In the genomic region with DNA sequence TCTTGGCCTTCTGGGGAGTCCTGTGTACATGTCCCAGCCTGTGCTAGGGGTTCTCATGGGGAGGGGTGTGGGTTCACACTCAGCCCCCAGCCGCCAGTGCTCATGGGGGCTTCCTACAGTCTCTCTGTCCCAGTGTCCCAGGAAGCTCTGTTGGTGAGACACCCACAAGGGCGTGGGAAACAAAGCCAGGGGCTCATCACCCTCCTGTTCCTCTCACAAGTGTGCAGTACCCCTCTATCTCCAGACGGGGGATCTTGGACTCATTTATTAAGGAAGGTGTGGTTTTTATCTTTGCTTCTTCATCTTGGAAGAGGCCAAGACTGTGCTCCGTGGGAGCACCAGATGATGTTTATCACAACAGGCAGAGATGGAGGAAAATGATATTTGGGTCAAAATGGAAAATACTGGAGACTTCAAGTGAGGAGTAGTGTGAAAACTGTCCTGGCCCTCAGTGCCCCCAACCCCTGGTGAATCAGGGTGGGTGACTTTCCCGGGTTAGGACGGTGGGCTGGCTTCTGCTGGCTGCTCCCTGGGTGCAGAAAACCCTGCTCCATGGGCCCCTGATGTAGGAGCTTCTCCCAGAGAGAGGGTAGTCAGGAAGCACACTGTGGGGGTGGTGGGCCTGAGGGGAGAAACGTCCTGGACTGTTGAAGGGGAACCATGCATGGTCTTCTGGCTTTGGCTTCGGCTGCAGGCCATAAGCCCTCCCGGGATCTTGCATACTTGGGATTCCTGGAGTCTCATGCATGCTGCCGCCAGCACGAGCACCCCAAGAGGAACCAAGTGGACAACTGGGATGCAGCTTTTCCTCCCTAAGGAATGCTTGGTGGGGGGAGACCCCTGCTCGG, we compare ENCODE assay signal across 10 cellular contexts. TPM values are rescaled to one million over a fixed set of nuclear protein-coding genes. Genes with fewer than 3 reads are reported as not detected.
A peak's percentile ranks its signal among the peaks of the same experiment; 100 is the strongest.
DNase-seq lines count a peak whose midpoint lies in the region; ATAC-seq, FAIRE-seq and TF ChIP-seq lines count a peak whose summit lies in the region.
"Had no signal": no experiment of that assay in that cellular context is flagged by ENCODE, and none has a peak within 500 bp of the region (broad histone marks: within the 10 kb centered on the region; RNA-seq: fewer than 3 reads in every experiment).

No MANE protein-coding gene starts in this region.

- H3K79me2 ChIP-seq in H1 (ENCODE audit: control insufficient read depth in 1 of 2, insufficient read depth in 2 of 2, low read length in 2 of 2) = no peaks in the 10 kb centered on the region

- H4K91ac ChIP-seq in H1 (replicated peaks; ENCODE audit: insufficient read length, low read length) = no peak overlapping the region

- peaks cover 51% of the 10 kb centered on the region for H3K27me3 Mint-ChIP-seq in activated CD4-positive, alpha-beta T cell treated with anti-CD3 and anti-CD28 coated beads for 36 hours

- 0 out of 2 replicates have a peak overlapping the region, but pooled peaks have one; percentile 60 for H3K18ac ChIP-seq in H1 (ENCODE audit: extremely low read depth, low read length)

- H3K9me3 ChIP-seq in H1 (ENCODE audit: insufficient read depth in 2 of 2, low read depth in 1 of 2, low read length in 1 of 2) (no peaks in the 10 kb centered on the region), skeletal muscle satellite cell (replicated peaks; ENCODE audit: low read length) (no peaks in the 10 kb centered on the region), sigmoid colon (no peaks in the 10 kb centered on the region)

- peak; percentile 41 to 49 for TF ChIP-seq RAD21 in H1 (IDR thresholded peaks at IDR 0.05 in 1 of 2, conservative IDR thresholded peaks at IDR 0.05 in 1 of 2; ENCODE audit: low read depth in 2 of 2, low read length in 2 of 2)

- no peak overlapping the region for H3K23ac ChIP-seq in H1 (ENCODE audit: insufficient read length)

- TF ChIP-seq CTCF in H1 (IDR thresholded peaks at IDR 0.05; ENCODE audit: control extremely low read depth in 1 of 3, insufficient read depth in 1 of 3, low read depth in 1 of 3, low read length in 3 of 3) (peak in 2 of 3 experiments; percentile 38 to 42; a peak in 2 of 4 replicates), sigmoid colon (IDR thresholded peaks at IDR 0.05) (no peak)

- no peaks in the 10 kb centered on the region for H3K9me3 Mint-ChIP-seq in activated CD4-positive, alpha-beta T cell treated with anti-CD3 and anti-CD28 coated beads for 36 hours (ENCODE audit: low read depth)

- H3K56ac ChIP-seq in H1 (replicated peaks; ENCODE audit: insufficient read length, low read depth, low read length) = no peak overlapping the region

- H2AK5ac ChIP-seq in H1 (ENCODE audit: low read depth, low read length) = no peak overlapping the region

- H2BK20ac ChIP-seq in H1 (ENCODE audit: low read length) = peak overlapping the region; percentile 6; the same call in 1 of the 2 replicates

- ATAC-seq in activated CD4-positive, alpha-beta T cell treated with anti-CD3 and anti-CD28 coated beads for 36 hours = peak; percentile 63
- ATAC-seq in HG03378 (IDR thresholded peaks at IDR 0.05; ENCODE audit: unreplicated experiment) = no peak
- ATAC-seq in left cardiac atrium = no peak

- H3K79me1 ChIP-seq in H1 (ENCODE audit: low read depth, low read length) = no peaks in the 10 kb centered on the region

- H4K5ac ChIP-seq in H1 (ENCODE audit: insufficient read length, low read depth, low read length) = no peak overlapping the region

- peak overlapping the region; percentile 38; the same call in 1 of the 2 replicates for H2AFZ ChIP-seq in H1 (ENCODE audit: low read length)

- H3K4me1 ChIP-seq in H1 (replicated peaks in 1 of 4; ENCODE audit: control insufficient read depth in 3 of 4, insufficient read depth in 4 of 4, low read length in 3 of 4) (peaks cover 0 to 10% (median 3%) of the 10 kb centered on the region in 4 experiments; a peak in 3 of 7 replicates), skeletal muscle satellite cell (ENCODE audit: control insufficient read depth, insufficient read depth, low read length) (peaks cover 9% of the 10 kb centered on the region), sigmoid colon (no peaks in the 10 kb centered on the region)

- H4K8ac ChIP-seq in H1 (ENCODE audit: extremely low read depth, insufficient read depth, low read length) = 0 out of 2 replicates have a peak overlapping the region, but pooled peaks have one; percentile 60

- H3K4me3 ChIP-seq in H1 (ENCODE audit: extremely low read depth in 1 of 4, insufficient read depth in 2 of 4, low read depth in 3 of 4, low read length in 4 of 4) (no peak overlapping the region), skeletal muscle satellite cell (ENCODE audit: low read length) (no peak overlapping the region), sigmoid colon (no peak overlapping the region)

- H3K9ac ChIP-seq in H1 (replicated peaks in 1 of 4; ENCODE audit: extremely low read depth in 1 of 4, low read depth in 3 of 4, low read length in 3 of 4) (no peak overlapping the region), skeletal muscle satellite cell (ENCODE audit: low read depth, low read length) (no peak overlapping the region)

- no peak overlapping the region; the same call in 1 of the 2 replicates for H2BK5ac ChIP-seq in H1 (ENCODE audit: low read depth, low read length)

- FAIRE-seq in H1 (lab: Jason Lieb, UNC) = no peak
- FAIRE-seq: bronchial epithelial cell had no signal

- H2BK120ac ChIP-seq in H1 (replicated peaks; ENCODE audit: low read depth, low read length) = no peak overlapping the region

- no peak overlapping the region for H3K4me3 Mint-ChIP-seq in activated CD4-positive, alpha-beta T cell treated with anti-CD3 and anti-CD28 coated beads for 36 hours

- WGBS in H1 (ENCODE audit: extremely low coverage in 1 of 2, insufficient coverage in 1 of 2, insufficient read length in 1 of 2, insufficient replicate concordance in 2 of 2, low coverage in 1 of 2, low lambda C conversion rate in 2 of 2, missing lambda C conversion rate in 1 of 2), 2 experiments = 79% methylated on average over 12 of the region's 12 CpGs; no CpG with 5 or more reads in 1 of the 2 experiments
- 60 to 66% methylated on average over 12 of the region's 12 CpGs for WGBS in sigmoid colon, 2 donors

- no peaks in the 10 kb centered on the region; a peak in 1 of 7 replicates for H3K27me3 ChIP-seq in H1 (replicated peaks in 1 of 4; ENCODE audit: control insufficient read depth in 3 of 4, extremely low read depth in 1 of 4, insufficient read depth in 3 of 4, low read length in 3 of 4)
- no peaks in the 10 kb centered on the region for H3K27me3 ChIP-seq in skeletal muscle satellite cell (ENCODE audit: control insufficient read depth, insufficient read depth, low read length)
- peaks cover 0 to 14% (median 6%) of the 10 kb centered on the region in 3 donors for H3K27me3 ChIP-seq in sigmoid colon

- CTCF ChIA-PET in activated CD4-positive, alpha-beta T cell treated with anti-CD3 and anti-CD28 coated beads for 36 hours (lab: Charles Lee) = no interaction called here
- CTCF ChIA-PET in H1 (lab: Charles Lee; ENCODE audit: partially characterized antibody) = interaction anchor here (1.0 to 4.7 kb wide), 14 partner anchors 10 to 286 kb away, joined by 3 to 41 read pairs (median 4); a partner anchor contains a TSS

- H3K4me1 Mint-ChIP-seq in activated CD4-positive, alpha-beta T cell treated with anti-CD3 and anti-CD28 coated beads for 36 hours = no peaks in the 10 kb centered on the region

- intact Hi-C loops in activated CD4-positive, alpha-beta T cell treated with anti-CD3 and anti-CD28 coated beads for 36 hours (cut with DNase I, micrococcal nuclease) = no loop called here
- intact Hi-C loops in left cardiac atrium (cut with DNase I) = no loop called here
- intact Hi-C loops in sigmoid colon (cut with DNase I) = no loop called here

- H3K23me2 ChIP-seq in H1 (ENCODE audit: low read depth, low read length) = no peaks in the 10 kb centered on the region

- H3K36me3 ChIP-seq in H1 (ENCODE audit: control insufficient read depth in 2 of 4, insufficient read depth in 4 of 4, low read length in 3 of 4) = no peaks in the 10 kb centered on the region
- H3K36me3 ChIP-seq in skeletal muscle satellite cell (ENCODE audit: insufficient read depth, low read length) = peaks cover 13% of the 10 kb centered on the region
- no peaks in the 10 kb centered on the region for H3K36me3 ChIP-seq in sigmoid colon

- TF ChIP-seq POLR2A in H1 (IDR thresholded peaks at IDR 0.05; ENCODE audit: control extremely low read depth in 1 of 2, low read depth in 2 of 2, low read length in 2 of 2) (no peak), sigmoid colon (IDR thresholded peaks at IDR 0.05) (no peak)

- DNase-seq in activated CD4-positive, alpha-beta T cell treated with anti-CD3 and anti-CD28 coated beads for 36 hours = peak; percentile 16
- no peak for DNase-seq in activated CD4-positive, alpha-beta T cell treated with anti-CD3 and anti-CD28 coated beads for 4 hours
- DNase-seq in NAMALWA (ENCODE audit: low spot score) (peak; percentile 72), H1 (ENCODE audit: low read depth in 1 of 2, low spot score in 2 of 2) (no peak), left cardiac atrium (no peak), sigmoid colon (no peak)
- DNase-seq: NCI-H2029 had no signal

- H3K27ac ChIP-seq in H1 (ENCODE audit: low read depth, low read length) (no peak overlapping the region), sigmoid colon (no peak overlapping the region)

- H3K14ac ChIP-seq in H1 (ENCODE audit: insufficient read length) = no peak overlapping the region

- H3K36me3 Mint-ChIP-seq in activated CD4-positive, alpha-beta T cell treated with anti-CD3 and anti-CD28 coated beads for 36 hours (ENCODE audit: low read depth) = no peaks in the 10 kb centered on the region

- no peak overlapping the region for H3K4ac ChIP-seq in H1 (replicated peaks; ENCODE audit: insufficient read length, low read depth, low read length)

- H3K4me2 ChIP-seq in H1 (ENCODE audit: insufficient read depth in 1 of 2, low read depth in 2 of 2, low read length in 2 of 2) (peak overlapping the region in 1 of 2 experiments; percentile 9; a peak in 1 of 4 replicates), skeletal muscle satellite cell (ENCODE audit: low read length) (peak overlapping the region; percentile 29)

- H2BK15ac ChIP-seq in H1 (ENCODE audit: low read length) = no peak overlapping the region

- TF ChIP-seq EP300 in H1 (IDR thresholded peaks at IDR 0.05; ENCODE audit: borderline replicate concordance in 1 of 2, low read depth in 2 of 2, low read length in 2 of 2) (no peak), sigmoid colon (IDR thresholded peaks at IDR 0.05) (no peak)

- no peak overlapping the region for H3K27ac Mint-ChIP-seq in activated CD4-positive, alpha-beta T cell treated with anti-CD3 and anti-CD28 coated beads for 36 hours

- POLR2A ChIA-PET in activated CD4-positive, alpha-beta T cell treated with anti-CD3 and anti-CD28 coated beads for 36 hours (lab: Charles Lee) = no interaction called here
- POLR2A ChIA-PET in H1 (lab: Charles Lee; ENCODE audit: partially characterized antibody) = interaction anchor here (0.7 to 2.9 kb wide), 3 partner anchors 13 to 37 kb away, joined by 3 to 7 read pairs (median 3); a partner anchor contains a TSS

- no peaks in the 10 kb centered on the region for H4K20me1 ChIP-seq in H1 (replicated peaks in 1 of 2; ENCODE audit: control insufficient read depth in 1 of 2, insufficient read depth in 2 of 2, low read length in 2 of 2)

- H2BK12ac ChIP-seq in H1 (ENCODE audit: low read depth, low read length) = peak overlapping the region; percentile 92

RNA-seq across cellular contexts. Expression of a gene that starts 15.3 kb away (rescaled TPM):
- not detected for total RNA-seq in activated CD4-positive, alpha-beta T cell treated with anti-CD3 and anti-CD28 coated beads for 36 hours
- 1.0 and 1.5 TPM in 2 replicates for total RNA-seq in H1 (2021; fragmentation: NEBNext Ultra II Directional; extraction: Animal tissue kit (Norgen Biotek cat#: 25700))
- polyA plus RNA-seq in H1 (2011; rRNA removed) (2.2 and 3.2 TPM in 2 replicates), sigmoid colon (10 to 100 TPM; 21.7 to 49.9 (median 46.8) TPM)
- polyA plus RNA-seq in H1 (2011; cell fraction: cytosol; rRNA removed) = 2.7 TPM
- polyA plus RNA-seq in H1 (2011; cell fraction: nucleus; rRNA removed) = 1.4 TPM
- 1.0 to 1.8 TPM (median 1.3 TPM) in 4 replicates for polyA plus RNA-seq in H1 (2012, experiment 1 of 2)
- polyA plus RNA-seq in H1 (2012, experiment 2 of 2) = 1.2 TPM
- polyA plus RNA-seq in H1 (2013, experiment 1 of 2) = 1.5 TPM
- 2.4 TPM for polyA plus RNA-seq in H1 (2013, experiment 2 of 2)
- 0.68 and 1.4 TPM in 2 replicates for polyA minus RNA-seq in H1 (2011; rRNA and poly(A)+ RNA removed)
- polyA minus RNA-seq in H1 (2011; cell fraction: cytosol; rRNA and poly(A)+ RNA removed) = 1.2 TPM
- polyA minus RNA-seq in H1 (2011; cell fraction: nucleus; rRNA and poly(A)+ RNA removed) = 1.6 TPM
- total RNA-seq in skeletal muscle satellite cell (2012; rRNA removed) = 6.1 and 7.2 TPM in 2 replicates
- total RNA-seq in left cardiac atrium (under 1 TPM in 1 of 2 donors, not detected in 1; 0.21 TPM), sigmoid colon (not detected)

RNA-seq across cellular contexts. Expression of a gene that starts 37.3 kb away (rescaled TPM):
- total RNA-seq in activated CD4-positive, alpha-beta T cell treated with anti-CD3 and anti-CD28 coated beads for 36 hours = not detected
- not detected in 2 replicates for total RNA-seq in H1 (2021; fragmentation: NEBNext Ultra II Directional; extraction: Animal tissue kit (Norgen Biotek cat#: 25700))
- polyA plus RNA-seq in H1 (2011; rRNA removed) (not detected in 2 replicates), sigmoid colon (not detected)
- polyA plus RNA-seq in H1 (2011; cell fraction: cytosol; rRNA removed) = not detected
- polyA plus RNA-seq in H1 (2011; cell fraction: nucleus; rRNA removed) = not detected
- polyA plus RNA-seq in H1 (2012, experiment 1 of 2) = not detected in 4 replicates
- polyA plus RNA-seq in H1 (2012, experiment 2 of 2) = not detected
- polyA plus RNA-seq in H1 (2013, experiment 1 of 2) = not detected
- polyA plus RNA-seq in H1 (2013, experiment 2 of 2) = not detected
- not detected in 2 replicates for polyA minus RNA-seq in H1 (2011; rRNA and poly(A)+ RNA removed)
- polyA minus RNA-seq in H1 (2011; cell fraction: cytosol; rRNA and poly(A)+ RNA removed) = not detected
- polyA minus RNA-seq in H1 (2011; cell fraction: nucleus; rRNA and poly(A)+ RNA removed) = not detected
- not detected in 2 replicates for total RNA-seq in skeletal muscle satellite cell (2012; rRNA removed)
- total RNA-seq in left cardiac atrium (not detected), sigmoid colon (not detected)
- total RNA-seq: bronchial epithelial cell had no signal

Comparison
In these comparisons a context has a peak if more than half of its experiments do, and no peak if none do; other contexts are left out.
1. DNase-seq: peak in activated CD4-positive, alpha-beta T cell treated with anti-CD3 and anti-CD28 coated beads for 36 hours (single experiment) and NAMALWA (single experiment); none in activated CD4-positive, alpha-beta T cell treated with anti-CD3 and anti-CD28 coated beads for 4 hours (0 of 2), H1 (0 of 2), left cardiac atrium (single experiment) and sigmoid colon (single experiment).
2. CTCF ChIP-seq: peak in H1 (2 of 3); none in sigmoid colon (0 of 4).